ENCODE assay signal across 8 cellular contexts in genomic region chr1:174721246-174721645, GRCh38.
"Had no signal": no experiment of that assay in that cellular context is flagged by ENCODE, and none has a peak within 500 bp of the region (broad histone marks: within the 10 kb centered on the region; RNA-seq: fewer than 3 reads in every experiment).

No MANE protein-coding gene starts in this region.

- DNase-seq: GDM1, GF-D8 had no signal

- FAIRE-seq: G401.6, GM12878, GM12891, GM12892, GM18507, GM19239 had no signal

- ATAC-seq: GM12878 had no signal

- H3K4me3 ChIP-seq: GM12878 had no signal
